Comparison of ENCODE assay signal across 15 cellular contexts in genomic region chr10:77800738-77801266, GRCh38.
DNase-seq lines count a peak whose midpoint lies in the region; ATAC-seq and TF ChIP-seq lines count a peak whose summit lies in the region.
"Had no signal": no experiment of that assay in that cellular context is flagged by ENCODE, and none has a peak within 500 bp of the region (broad histone marks: within the 10 kb centered on the region; RNA-seq: fewer than 3 reads in every experiment).

No MANE protein-coding gene starts in this region.

- intact Hi-C loops in adrenal gland (cut with DNase I) = loop anchor here in 1 of 2 donors (10.0 kb wide), 1 partner anchor 204 kb away; no protein-coding TSS in a partner anchor

- H3K9ac ChIP-seq in HUES6 (ENCODE audit: low read length) = peak overlapping the region; percentile 45

- H3K4me3 ChIP-seq in HUES6 (ENCODE audit: low read depth, low read length) = no peak overlapping the region
- H3K4me3 ChIP-seq in adrenal gland = no peak overlapping the region
- H3K4me3 ChIP-seq: body of pancreas, tibial artery had no signal

- 86 to 88% (median 87%) methylated on average over 5 of the region's 5 CpGs for WGBS in adrenal gland, 4 donors

- H3K9me3 Mint-ChIP-seq in natural killer cell treated with Interleukin-12 subunit alpha and Interleukin-12 subunit beta and Interleukin-15 and Interleukin-18, amount 100 ng/mL, for 72 hours = no peaks in the 10 kb centered on the region

- no peaks in the 10 kb centered on the region for H3K27me3 Mint-ChIP-seq in natural killer cell treated with Interleukin-12 subunit alpha and Interleukin-12 subunit beta and Interleukin-15 and Interleukin-18, amount 100 ng/mL, for 72 hours

- peak overlapping the region; percentile 72 to 94 for H3K27ac Mint-ChIP-seq in natural killer cell treated with Interleukin-12 subunit alpha and Interleukin-12 subunit beta and Interleukin-15 and Interleukin-18, amount 100 ng/mL, for 72 hours

- DNase-seq in GM10266 (ENCODE audit: extremely low spot score) (peak; percentile 32), adrenal gland (peak in 1 of 7 donors; percentile 17), NCI-H1694 (lab: John Stamatoyannopoulos, UW) (no peak), NCI-H1417 (lab: John Stamatoyannopoulos, UW) (no peak), 8988T (no peak)
- DNase-seq in natural killer cell treated with Interleukin-12 subunit alpha and Interleukin-12 subunit beta and Interleukin-15 and Interleukin-18, amount 100 ng/mL, for 72 hours (ENCODE audit: low spot score) = no peak
- DNase-seq: activated gamma-delta T cell, body of pancreas, dermis blood vessel endothelial cell, DMS53, kidney glomerular epithelial cell, NCI-H2029 treated with DMSO at 0.1 percent for 48 hours, NCI-H510A treated with DMSO at 0.1 percent for 48 hours had no signal

- H3K4me3 Mint-ChIP-seq in natural killer cell treated with Interleukin-12 subunit alpha and Interleukin-12 subunit beta and Interleukin-15 and Interleukin-18, amount 100 ng/mL, for 72 hours = peak overlapping the region; percentile 66

- H3K36me3 ChIP-seq in HUES6 (ENCODE audit: control insufficient read depth, insufficient read depth, low read length) (peaks cover 67% of the 10 kb centered on the region), adrenal gland (replicated peaks in 1 of 2) (peaks cover 0 to 83% of the 10 kb centered on the region in 2 donors)

- H3K9me3 ChIP-seq in HUES6 (ENCODE audit: control insufficient read depth, insufficient read depth, low read depth, low read length) = no peaks in the 10 kb centered on the region
- H3K9me3 ChIP-seq in adrenal gland (replicated peaks in 1 of 3) = no peaks in the 10 kb centered on the region
- H3K9me3 ChIP-seq: body of pancreas, tibial artery had no signal

- ATAC-seq in natural killer cell treated with Interleukin-12 subunit alpha and Interleukin-12 subunit beta and Interleukin-15 and Interleukin-18, amount 100 ng/mL, for 72 hours = peak in 1 of 2 donors; percentile 13
- ATAC-seq: body of pancreas had no signal

- H3K4me1 ChIP-seq in HUES6 (ENCODE audit: control insufficient read depth, insufficient read depth, low read length) (peaks cover 27% of the 10 kb centered on the region), adrenal gland (replicated peaks in 1 of 2) (peaks cover 0 to 29% of the 10 kb centered on the region in 2 donors)
- H3K4me1 ChIP-seq: body of pancreas, tibial artery had no signal

- H3K27me3 ChIP-seq in HUES6 (ENCODE audit: control insufficient read depth, insufficient read depth, low read length) = no peaks in the 10 kb centered on the region
- no peaks in the 10 kb centered on the region for H3K27me3 ChIP-seq in adrenal gland
- H3K27me3 ChIP-seq: body of pancreas, tibial artery had no signal

- TF ChIP-seq CTCF in GM10266 (IDR thresholded peaks at IDR 0.05; ENCODE audit: control insufficient read depth, insufficient read depth, low read depth, missing control alignments) (no peak), adrenal gland (IDR thresholded peaks at IDR 0.05) (no peak)

- H3K27ac ChIP-seq in HUES6 (ENCODE audit: low read depth, low read length) = peak overlapping the region; percentile 50
- H3K27ac ChIP-seq in adrenal gland = peak overlapping the region; percentile 35 to 81 (median 50)
- H3K27ac ChIP-seq: body of pancreas, tibial artery had no signal

- H3K4me1 Mint-ChIP-seq in natural killer cell treated with Interleukin-12 subunit alpha and Interleukin-12 subunit beta and Interleukin-15 and Interleukin-18, amount 100 ng/mL, for 72 hours (ENCODE audit: low read depth in 2 of 2) = peaks cover 47% of the 10 kb centered on the region in 2 donors

- peaks cover 17% of the 10 kb centered on the region for H3K36me3 Mint-ChIP-seq in natural killer cell treated with Interleukin-12 subunit alpha and Interleukin-12 subunit beta and Interleukin-15 and Interleukin-18, amount 100 ng/mL, for 72 hours

- no peak for TF ChIP-seq POLR2A in adrenal gland (IDR thresholded peaks at IDR 0.05)
